In the genomic region with DNA sequence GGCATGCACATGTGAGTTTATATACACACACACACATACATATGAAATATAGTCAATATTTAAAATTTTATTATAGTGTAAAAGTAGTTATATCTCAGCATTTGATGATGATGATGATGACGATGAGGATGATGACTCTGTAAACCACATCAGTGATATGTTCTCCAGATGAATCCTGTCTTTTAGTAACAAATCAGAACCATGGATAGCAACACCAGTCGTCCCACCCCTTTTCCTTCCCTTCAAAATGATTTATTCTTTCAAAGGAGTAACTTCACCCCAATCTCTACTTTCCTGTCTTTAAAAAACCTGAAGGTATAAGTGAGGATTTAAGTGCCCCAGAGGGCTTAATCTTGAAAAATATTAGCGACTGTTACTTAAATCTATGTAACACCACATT, we compare ENCODE assay signal across 1 cellular context.
TF ChIP-seq lines count a peak whose summit lies in the region.

No MANE protein-coding gene starts in this region.

TF ChIP-seq in SK-N-SH treated with all-trans-retinoic acid at 6 μM for 48 hours, 23 proteins besides CTCF, POLR2A, EP300 and RAD21 (continued from another document):
- TF ChIP-seq, protein P1, sequence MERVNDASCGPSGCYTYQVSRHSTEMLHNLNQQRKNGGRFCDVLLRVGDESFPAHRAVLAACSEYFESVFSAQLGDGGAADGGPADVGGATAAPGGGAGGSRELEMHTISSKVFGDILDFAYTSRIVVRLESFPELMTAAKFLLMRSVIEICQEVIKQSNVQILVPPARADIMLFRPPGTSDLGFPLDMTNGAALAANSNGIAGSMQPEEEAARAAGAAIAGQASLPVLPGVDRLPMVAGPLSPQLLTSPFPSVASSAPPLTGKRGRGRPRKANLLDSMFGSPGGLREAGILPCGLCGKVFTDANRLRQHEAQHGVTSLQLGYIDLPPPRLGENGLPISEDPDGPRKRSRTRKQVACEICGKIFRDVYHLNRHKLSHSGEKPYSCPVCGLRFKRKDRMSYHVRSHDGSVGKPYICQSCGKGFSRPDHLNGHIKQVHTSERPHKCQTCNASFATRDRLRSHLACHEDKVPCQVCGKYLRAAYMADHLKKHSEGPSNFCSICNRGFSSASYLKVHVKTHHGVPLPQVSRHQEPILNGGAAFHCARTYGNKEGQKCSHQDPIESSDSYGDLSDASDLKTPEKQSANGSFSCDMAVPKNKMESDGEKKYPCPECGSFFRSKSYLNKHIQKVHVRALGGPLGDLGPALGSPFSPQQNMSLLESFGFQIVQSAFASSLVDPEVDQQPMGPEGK (CRISPR knock-in tag; IDR thresholded peaks at IDR 0.05; ENCODE audit: borderline replicate concordance) = no peak
- TF ChIP-seq ZNF70 (CRISPR knock-in tag; IDR thresholded peaks at IDR 0.05) (no peak), ZFP3 (CRISPR knock-in tag; IDR thresholded peaks at IDR 0.05) (no peak)
- TF ChIP-seq, protein P2, sequence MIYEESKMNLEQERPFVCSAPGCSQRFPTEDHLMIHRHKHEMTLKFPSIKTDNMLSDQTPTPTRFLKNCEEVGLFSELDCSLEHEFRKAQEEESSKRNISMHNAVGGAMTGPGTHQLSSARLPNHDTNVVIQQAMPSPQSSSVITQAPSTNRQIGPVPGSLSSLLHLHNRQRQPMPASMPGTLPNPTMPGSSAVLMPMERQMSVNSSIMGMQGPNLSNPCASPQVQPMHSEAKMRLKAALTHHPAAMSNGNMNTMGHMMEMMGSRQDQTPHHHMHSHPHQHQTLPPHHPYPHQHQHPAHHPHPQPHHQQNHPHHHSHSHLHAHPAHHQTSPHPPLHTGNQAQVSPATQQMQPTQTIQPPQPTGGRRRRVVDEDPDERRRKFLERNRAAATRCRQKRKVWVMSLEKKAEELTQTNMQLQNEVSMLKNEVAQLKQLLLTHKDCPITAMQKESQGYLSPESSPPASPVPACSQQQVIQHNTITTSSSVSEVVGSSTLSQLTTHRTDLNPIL (CRISPR knock-in tag; IDR thresholded peaks at IDR 0.05; ENCODE audit: low read depth) = no peak
- TF ChIP-seq, protein P3, sequence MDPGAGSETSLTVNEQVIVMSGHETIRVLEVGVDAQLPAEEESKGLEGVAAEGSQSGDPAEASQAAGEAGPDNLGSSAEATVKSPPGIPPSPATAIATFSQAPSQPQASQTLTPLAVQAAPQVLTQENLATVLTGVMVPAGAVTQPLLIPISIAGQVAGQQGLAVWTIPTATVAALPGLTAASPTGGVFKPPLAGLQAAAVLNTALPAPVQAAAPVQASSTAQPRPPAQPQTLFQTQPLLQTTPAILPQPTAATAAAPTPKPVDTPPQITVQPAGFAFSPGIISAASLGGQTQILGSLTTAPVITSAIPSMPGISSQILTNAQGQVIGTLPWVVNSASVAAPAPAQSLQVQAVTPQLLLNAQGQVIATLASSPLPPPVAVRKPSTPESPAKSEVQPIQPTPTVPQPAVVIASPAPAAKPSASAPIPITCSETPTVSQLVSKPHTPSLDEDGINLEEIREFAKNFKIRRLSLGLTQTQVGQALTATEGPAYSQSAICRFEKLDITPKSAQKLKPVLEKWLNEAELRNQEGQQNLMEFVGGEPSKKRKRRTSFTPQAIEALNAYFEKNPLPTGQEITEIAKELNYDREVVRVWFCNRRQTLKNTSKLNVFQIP (CRISPR knock-in tag; IDR thresholded peaks at IDR 0.05; ENCODE audit: borderline replicate concordance, low read depth) = no peak
